ENCODE assay signal across 1 cellular context in genomic region chr11:1691027-1691877, GRCh38.
TF ChIP-seq lines count a peak whose summit lies in the region.

No MANE protein-coding gene starts in this region.

TF ChIP-seq in HepG2, 621 proteins besides CTCF, POLR2A, EP300 and RAD21 (continued from another document and continues in another):
- TF ChIP-seq DMTF1 (CRISPR knock-in tag; IDR thresholded peaks at IDR 0.05) (0 out of 2 replicates have a peak, but pooled peaks have one; percentile 1), MIXL1 (CRISPR knock-in tag; IDR thresholded peaks at IDR 0.05) (0 out of 2 replicates have a peak, but pooled peaks have one; percentile 83), SATB2 (CRISPR knock-in tag; IDR thresholded peaks at IDR 0.05) (peak; percentile 89; the same call in 1 of the 2 replicates), MIER2 (CRISPR knock-in tag; IDR thresholded peaks at IDR 0.05) (peak; percentile 43; the same call in 1 of the 2 replicates), ZNF34 (CRISPR knock-in tag; IDR thresholded peaks at IDR 0.05; ENCODE audit: borderline replicate concordance) (no peak), KDM5B (CRISPR knock-in tag; IDR thresholded peaks at IDR 0.05; ENCODE audit: borderline replicate concordance) (no peak), ZUFSP (CRISPR knock-in tag; IDR thresholded peaks at IDR 0.05; ENCODE audit: borderline replicate concordance) (no peak), POGZ (CRISPR knock-in tag; IDR thresholded peaks at IDR 0.05) (peak; percentile 24; the same call in 1 of the 2 replicates), E2F5 (CRISPR knock-in tag; conservative IDR thresholded peaks at IDR 0.05) (0 out of 2 replicates have a peak, but pooled peaks have one; percentile 26), SMARCC2 (IDR thresholded peaks at IDR 0.05) (no peak), SIN3B (IDR thresholded peaks at IDR 0.05; ENCODE audit: low read length) (no peak), ZNF253 (CRISPR knock-in tag; IDR thresholded peaks at IDR 0.05; ENCODE audit: borderline replicate concordance) (no peak; the same call in 1 of the 2 replicates), SNAPC5 (CRISPR knock-in tag; IDR thresholded peaks at IDR 0.05; ENCODE audit: borderline replicate concordance) (peak; percentile 37; the same call in 1 of the 2 replicates), ZNF546 (CRISPR knock-in tag; conservative IDR thresholded peaks at IDR 0.05) (0 out of 2 replicates have a peak, but pooled peaks have one; percentile 53), ZNF678 (CRISPR knock-in tag; IDR thresholded peaks at IDR 0.05) (no peak), FOXA3 (CRISPR knock-in tag; IDR thresholded peaks at IDR 0.05) (peak; percentile 94), ERF (CRISPR knock-in tag; IDR thresholded peaks at IDR 0.05) (peak; percentile 96), ZSCAN9 (CRISPR knock-in tag; IDR thresholded peaks at IDR 0.05; ENCODE audit: borderline replicate concordance) (peak; percentile 91; the same call in 1 of the 2 replicates), KLF12 (CRISPR knock-in tag; IDR thresholded peaks at IDR 0.05; ENCODE audit: borderline replicate concordance) (peak; percentile 77; the same call in 1 of the 2 replicates), CREM (IDR thresholded peaks at IDR 0.05) (peak; percentile 97), CREM (CRISPR knock-in tag; IDR thresholded peaks at IDR 0.05) (no peak), RBAK (CRISPR knock-in tag; IDR thresholded peaks at IDR 0.05) (no peak), AHR (CRISPR knock-in tag; IDR thresholded peaks at IDR 0.05) (0 out of 2 replicates have a peak, but pooled peaks have one; percentile 56), AHDC1 (CRISPR knock-in tag; IDR thresholded peaks at IDR 0.05; ENCODE audit: borderline replicate concordance) (peak; percentile 95), FOXO4 (CRISPR knock-in tag; conservative IDR thresholded peaks at IDR 0.05) (no peak), DMAP1 (CRISPR knock-in tag; IDR thresholded peaks at IDR 0.05) (peak; percentile 67), HES4 (CRISPR knock-in tag; IDR thresholded peaks at IDR 0.05; ENCODE audit: borderline replicate concordance) (no peak; the same call in none of the 2 replicates), TEAD2 (CRISPR knock-in tag; IDR thresholded peaks at IDR 0.05) (no peak; the same call in 1 of the 2 replicates), PAF1 (CRISPR knock-in tag; IDR thresholded peaks at IDR 0.05) (peak; percentile 86; the same call in 1 of the 2 replicates), ZFAT (CRISPR knock-in tag; conservative IDR thresholded peaks at IDR 0.05) (peak; percentile 66; the same call in 1 of the 2 replicates), MED13 (CRISPR knock-in tag; IDR thresholded peaks at IDR 0.05) (peak; percentile 99), ZNF124 (CRISPR knock-in tag; IDR thresholded peaks at IDR 0.05) (peak; percentile 80), KDM1A (CRISPR knock-in tag; IDR thresholded peaks at IDR 0.05) (no peak; the same call in 1 of the 2 replicates), FOSL2 (CRISPR knock-in tag; IDR thresholded peaks at IDR 0.05) (peak; percentile 85), ZBTB34 (CRISPR knock-in tag; IDR thresholded peaks at IDR 0.05) (0 out of 2 replicates have a peak, but pooled peaks have one; percentile 56), ZNF337 (CRISPR knock-in tag; IDR thresholded peaks at IDR 0.05; ENCODE audit: borderline replicate concordance, low read depth) (0 out of 2 replicates have a peak, but pooled peaks have one; percentile 70), RFX1 (IDR thresholded peaks at IDR 0.05) (no peak), NFYB (CRISPR knock-in tag; IDR thresholded peaks at IDR 0.05) (no peak), ASH2L (IDR thresholded peaks at IDR 0.05; ENCODE audit: insufficient read length, low read depth, low read length) (peak; percentile 64), WIZ (CRISPR knock-in tag; IDR thresholded peaks at IDR 0.05) (peak; percentile 22; the same call in 1 of the 2 replicates), DZIP1 (CRISPR knock-in tag; IDR thresholded peaks at IDR 0.05) (peak; percentile 54; the same call in 1 of the 2 replicates), HMG20B (CRISPR knock-in tag; conservative IDR thresholded peaks at IDR 0.05) (peak; percentile 90), ZNF264 (CRISPR knock-in tag; IDR thresholded peaks at IDR 0.05) (peak; percentile 80; the same call in 1 of the 2 replicates), ZNF883 (CRISPR knock-in tag; IDR thresholded peaks at IDR 0.05; ENCODE audit: not compliant biosample characterization) (no peak), ZNF567 (CRISPR knock-in tag; IDR thresholded peaks at IDR 0.05; ENCODE audit: borderline replicate concordance) (no peak), MXI1 (IDR thresholded peaks at IDR 0.05; ENCODE audit: borderline replicate concordance, low read depth, low read length) (peak; percentile 29; the same call in 1 of the 3 replicates), ZBTB26 (CRISPR knock-in tag; IDR thresholded peaks at IDR 0.05; ENCODE audit: borderline replicate concordance) (peak; percentile 78; the same call in 1 of the 2 replicates), U2AF1 (optimal IDR thresholded peaks at IDR 0.05; ENCODE audit: low read depth, low read length) (no peak), JUND (CRISPR knock-in tag; IDR thresholded peaks at IDR 0.05) (peak; percentile 82), ZNF672 (CRISPR knock-in tag; IDR thresholded peaks at IDR 0.05) (0 out of 2 replicates have a peak, but pooled peaks have one; percentile 71)
